ENCODE assay signal across 9 cellular contexts in genomic region chr6:140319209-140319608, GRCh38.
DNase-seq lines count a peak whose midpoint lies in the region; ATAC-seq and TF ChIP-seq lines count a peak whose summit lies in the region.
"Had no signal": no experiment of that assay in that cellular context is flagged by ENCODE, and none has a peak within 500 bp of the region (broad histone marks: within the 10 kb centered on the region; RNA-seq: fewer than 3 reads in every experiment).

No MANE protein-coding gene starts in this region.

- in situ Hi-C loops in astrocyte of the cerebellum (cut with HindIII; ENCODE audit: low sequenced_read_pairs) = no loop called here

- no peak overlapping the region for H3K4me3 ChIP-seq in astrocyte of the cerebellum (ENCODE audit: low read depth, low read length)

- ATAC-seq in GM19023 (IDR thresholded peaks at IDR 0.05; ENCODE audit: unreplicated experiment) (peak; percentile 86), HG02973 (IDR thresholded peaks at IDR 0.05; ENCODE audit: unreplicated experiment) (peak; percentile 80), GM19328 (IDR thresholded peaks at IDR 0.05; ENCODE audit: unreplicated experiment) (no peak)
- ATAC-seq: naive thymus-derived CD8-positive, alpha-beta T cell had no signal

- DNase-seq in astrocyte of the cerebellum (ENCODE audit: low read depth) (peak; percentile 20), renal cortical epithelial cell (ENCODE audit: low read depth) (peak; percentile 81), GF-D8 (lab: John Stamatoyannopoulos, UW) (no peak), NCI-H510A treated with DMSO at 0.1 percent for 48 hours (lab: John Stamatoyannopoulos, UW) (no peak), foreskin melanocyte (no peak)
- DNase-seq: naive thymus-derived CD8-positive, alpha-beta T cell had no signal

- TF ChIP-seq CTCF in astrocyte of the cerebellum (IDR thresholded peaks at IDR 0.05; ENCODE audit: low read depth, low read length, missing control alignments) = no peak

Comparison
In these comparisons a context has a peak if more than half of its experiments do, and no peak if none do; other contexts are left out.
1. DNase-seq: peak in astrocyte of the cerebellum (single experiment) and renal cortical epithelial cell (single experiment); none in GF-D8 (single experiment), NCI-H510A treated with DMSO at 0.1 percent for 48 hours (single experiment) and foreskin melanocyte (single experiment).